14 cellular contexts compared by ENCODE assay signal in genomic region chr10:5645944-5646617, GRCh38. TPM values are rescaled to one million over a fixed set of nuclear protein-coding genes. Genes with fewer than 3 reads are reported as not detected.
A peak's percentile ranks its signal among the peaks of the same experiment; 100 is the strongest.
DNase-seq lines count a peak whose midpoint lies in the region; ATAC-seq and TF ChIP-seq lines count a peak whose summit lies in the region.
"Had no signal": no experiment of that assay in that cellular context is flagged by ENCODE, and none has a peak within 500 bp of the region (broad histone marks: within the 10 kb centered on the region; RNA-seq: fewer than 3 reads in every experiment).

No MANE protein-coding gene starts in this region.

- H3K27me3 Mint-ChIP-seq in endothelial cell (ENCODE audit: unreplicated experiment), result peaks cover 12% of the 10 kb centered on the region
- H3K27me3 Mint-ChIP-seq: naive thymus-derived CD8-positive, alpha-beta T cell had no signal

- H3K27ac Mint-ChIP-seq in endothelial cell (ENCODE audit: unreplicated experiment), result peak overlapping the region; percentile 9
- H3K27ac Mint-ChIP-seq: naive thymus-derived CD8-positive, alpha-beta T cell had no signal

- intact Hi-C loops in spleen (cut with DNase I; ENCODE audit: low total_unique reads), result no loop called here

- WGBS in lung, 2 donors, result 73 to 83% methylated on average over 21 of the region's 21 CpGs
- 35 to 58% (median 56%) methylated on average over 17 to 21 of the region's 21 CpGs for WGBS in spleen, 5 donors

- H3K27ac ChIP-seq in lung (ENCODE audit: low read depth in 1 of 2, low read length in 1 of 2) (peak overlapping the region in 1 of 2 donors; percentile 25), spleen (peak overlapping the region; percentile 42 to 79 (median 66))
- H3K27ac ChIP-seq: KMS-11 had no signal

- no peaks in the 10 kb centered on the region for H3K27me3 ChIP-seq in lung (ENCODE audit: control insufficient read depth, insufficient read depth)
- no peaks in the 10 kb centered on the region for H3K27me3 ChIP-seq in spleen (replicated peaks in 1 of 7)

- H3K36me3 ChIP-seq in lung (ENCODE audit: control insufficient read depth in 2 of 2, insufficient read depth in 2 of 2, low read length in 2 of 2) (peaks cover 0 to 33% of the 10 kb centered on the region in 2 donors), spleen (peaks cover 0 to 70% (median 5%) of the 10 kb centered on the region in 6 donors)

- H3K4me3 ChIP-seq in lung (no peak overlapping the region), spleen (no peak overlapping the region)

- no peak for DNase-seq in endothelial cell (ENCODE audit: low spot score)
- no peak for DNase-seq in lung (ENCODE audit: low spot score)
- DNase-seq in spleen, result peak; percentile 70
- DNase-seq in NCI-H748 (lab: John Stamatoyannopoulos, UW; ENCODE audit: unreplicated experiment), result no peak
- DNase-seq in NCI-H69 (lab: John Stamatoyannopoulos, UW), result no peak
- no peak for DNase-seq in inferior parietal cortex (ENCODE audit: extremely low spot score)
- DNase-seq in SKM-1 (lab: John Stamatoyannopoulos, UW; ENCODE audit: unreplicated experiment), result no peak
- DNase-seq: AML-193; erythroblast; naive thymus-derived CD8-positive, alpha-beta T cell; NCI-H2081 treated with DMSO at 0.1 percent for 48 hours; SW 1271 had no signal

- peaks cover 0 to 4% of the 10 kb centered on the region in 2 donors for H3K4me1 ChIP-seq in lung (ENCODE audit: control insufficient read depth in 2 of 2, insufficient read depth in 2 of 2, low read length in 2 of 2)
- peaks cover 3 to 42% (median 25%) of the 10 kb centered on the region in 6 donors for H3K4me1 ChIP-seq in spleen

- H3K9me3 ChIP-seq in lung (ENCODE audit: control insufficient read depth in 2 of 2, insufficient read depth in 1 of 2, low read length in 1 of 2), result no peaks in the 10 kb centered on the region
- H3K9me3 ChIP-seq in spleen, result no peaks in the 10 kb centered on the region

- H3K9me3 Mint-ChIP-seq in endothelial cell (ENCODE audit: unreplicated experiment), result no peaks in the 10 kb centered on the region
- H3K9me3 Mint-ChIP-seq: naive thymus-derived CD8-positive, alpha-beta T cell had no signal

- no peak for TF ChIP-seq POLR2A in spleen (IDR thresholded peaks at IDR 0.05)

- no peak overlapping the region for H3K4me3 Mint-ChIP-seq in endothelial cell (ENCODE audit: unreplicated experiment)

- H3K4me1 Mint-ChIP-seq in endothelial cell (ENCODE audit: unreplicated experiment), result peaks cover 56% of the 10 kb centered on the region

- H3K36me3 Mint-ChIP-seq in endothelial cell (ENCODE audit: low read depth, unreplicated experiment), result peaks cover 11% of the 10 kb centered on the region

- TF ChIP-seq CTCF in endothelial cell (IDR thresholded peaks at IDR 0.05; ENCODE audit: unreplicated experiment) (no peak), lung (IDR thresholded peaks at IDR 0.05; ENCODE audit: control extremely low read depth, extremely low read depth) (no peak), spleen (IDR thresholded peaks at IDR 0.05 in 8 of 11, conservative IDR thresholded peaks at IDR 0.05 in 3 of 11) (no peak)

- ATAC-seq in HG02852 (IDR thresholded peaks at IDR 0.05; ENCODE audit: unreplicated experiment), result peak; percentile 28
- peak; percentile 17 for ATAC-seq in lung (ENCODE audit: insufficient read depth, low FRiP score)
- ATAC-seq: naive thymus-derived CD8-positive, alpha-beta T cell had no signal

RNA-seq across cellular contexts. Expression of gene ASB13, which starts 20.3 kb away (rescaled TPM):
- total RNA-seq in endothelial cell (ENCODE audit: unreplicated experiment), result 22.5 TPM
- 10 to 100 TPM in 1 of 2 donors, 1 to 10 TPM in 1; 5.2 to 26.2 TPM for total RNA-seq in lung
- polyA plus RNA-seq in lung, result 10 to 100 TPM; 12.5 to 16.9 TPM
- total RNA-seq in spleen, result 10 to 100 TPM; 17.0 to 29.6 (median 21.6) TPM
- 10 to 100 TPM; 17.7 to 25.4 (median 25.1) TPM for polyA plus RNA-seq in spleen

RNA-seq across cellular contexts. Expression of gene TASOR2, which starts 38.6 kb away (rescaled TPM):
- total RNA-seq in endothelial cell (ENCODE audit: unreplicated experiment) (49.1 TPM), lung (100 to 1,000 TPM in 1 of 2 donors, 10 to 100 TPM in 1; 45.4 to 108 TPM), spleen (10 to 100 TPM; 58.3 to 87.9 (median 72.6) TPM)
- polyA plus RNA-seq in lung (10 to 100 TPM; 12.3 to 12.8 TPM), spleen (10 to 100 TPM in 2 of 3 donors, 1 to 10 TPM in 1; 9.5 to 11.3 (median 10.1) TPM)
